3 cellular contexts compared by ENCODE assay signal in the genomic region with DNA sequence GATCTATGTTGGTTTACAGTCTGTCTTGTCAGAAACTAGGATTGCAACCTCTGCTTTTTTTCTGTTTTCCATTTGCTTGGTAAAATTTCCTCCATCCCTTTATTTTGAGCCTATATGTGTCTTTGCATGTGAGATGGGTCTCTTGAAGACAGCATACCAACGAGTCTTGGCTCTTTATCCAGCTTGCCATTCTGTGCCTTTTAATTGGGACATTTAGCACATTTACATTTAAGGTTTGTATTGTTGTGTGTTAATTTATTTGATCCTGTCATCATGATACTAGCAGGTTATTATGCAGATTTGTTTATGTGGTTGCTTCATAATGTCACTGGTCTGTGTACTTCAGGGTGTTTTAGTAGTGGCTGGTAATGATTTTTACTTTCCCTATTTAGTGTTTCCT.
DNase-seq lines count a peak whose midpoint lies in the region; TF ChIP-seq lines count a peak whose summit lies in the region.
"Not testable (repeated sequence)": the region's sequence is repeated elsewhere in the genome, so short reads cannot be mapped to it uniquely, and the experiment has no call there.

No MANE protein-coding gene starts in this region.

- not testable (repeated sequence) for H3K4me1 ChIP-seq in HEK293 (ENCODE audit: control insufficient read depth, insufficient read depth, low read length)

- H3K27ac ChIP-seq in HEK293 (ENCODE audit: extremely low read depth, low read depth, low read length) = not testable (repeated sequence)

- not testable (repeated sequence) for TF ChIP-seq CTCF in HEK293 (tag by site-specific recombination; IDR thresholded peaks at IDR 0.05); choroid plexus epithelial cell (conservative IDR thresholded peaks at IDR 0.05; ENCODE audit: low read depth, low read length)

- CTCF ChIA-PET in HEK293 (lab: Yijun Ruan, JAX) = not testable (repeated sequence)

- POLR2A ChIA-PET in HEK293 (lab: Yijun Ruan, JAX) = not testable (repeated sequence)

- H3K36me3 ChIP-seq in HEK293 (ENCODE audit: control insufficient read depth in 2 of 2, insufficient read depth in 1 of 2, low read length in 2 of 2) = not testable (repeated sequence)

- H3K9me3 ChIP-seq in HEK293 (ENCODE audit: control insufficient read depth, insufficient read depth, low read depth, low read length) = not testable (repeated sequence)

- DNase-seq in amniotic epithelial cell (ENCODE audit: low read depth) (peak; percentile 1), choroid plexus epithelial cell (ENCODE audit: low read depth) (peak; percentile 0)

- H3K4me3 ChIP-seq in HEK293 (ENCODE audit: low read depth, low read length); choroid plexus epithelial cell (ENCODE audit: low read depth, low read length): not testable (repeated sequence)

TF ChIP-seq in HEK293, 187 proteins besides CTCF, POLR2A, EP300 and RAD21:
- peak; percentile 91 for TF ChIP-seq ZNF529 (tag by site-specific recombination; IDR thresholded peaks at IDR 0.05; ENCODE audit: insufficient replicate concordance)
- TF ChIP-seq SETDB1 (IDR thresholded peaks at IDR 0.05; ENCODE audit: insufficient read length, low read length) = peak; percentile 90
